Comparison of ENCODE assay signal across 12 cellular contexts in genomic region chr5:132601071-132601470, GRCh38. TPM values are rescaled to one million over a fixed set of nuclear protein-coding genes. Genes with fewer than 3 reads are reported as not detected.
"Had no signal": no experiment of that assay in that cellular context is flagged by ENCODE, and none has a peak within 500 bp of the region (broad histone marks: within the 10 kb centered on the region; RNA-seq: fewer than 3 reads in every experiment).

No MANE protein-coding gene starts in this region.

RNA-seq across cellular contexts. Expression of gene IL13, which starts 56.9 kb away (rescaled TPM):
- total RNA-seq: chondrocyte, endothelial cell of umbilical vein, esophagus muscularis mucosa, gastrocnemius medialis, left ventricle myocardium inferior, lung, mesenteric fat pad, mucosa of descending colon, osteocyte, transverse colon, urinary bladder had no signal
- polyA plus RNA-seq: urinary bladder had no signal

RNA-seq across cellular contexts. Expression of gene IL5, which starts 57.7 kb away (rescaled TPM):
- total RNA-seq: chondrocyte, endothelial cell of umbilical vein, esophagus muscularis mucosa, gastrocnemius medialis, left ventricle myocardium inferior, lung, mesenteric fat pad, mucosa of descending colon, osteocyte, posterior vena cava, transverse colon, urinary bladder had no signal
- polyA plus RNA-seq: endothelial cell of umbilical vein, lung, urinary bladder had no signal
